In genomic region chr5:159303286-159303685, GRCh38 we compare ENCODE assay signal across 21 cellular contexts. TPM values are rescaled to one million over a fixed set of nuclear protein-coding genes. Genes with fewer than 3 reads are reported as not detected.
DNase-seq lines count a peak whose midpoint lies in the region; ATAC-seq, FAIRE-seq and TF ChIP-seq lines count a peak whose summit lies in the region.
"Had no signal": no experiment of that assay in that cellular context is flagged by ENCODE, and none has a peak within 500 bp of the region (broad histone marks: within the 10 kb centered on the region; RNA-seq: fewer than 3 reads in every experiment).

No MANE protein-coding gene starts in this region.

- H3K14ac ChIP-seq in H1 (ENCODE audit: insufficient read length): no peak overlapping the region

- FAIRE-seq in H1 (lab: Jason Lieb, UNC) (no peak), H54 (lab: Jason Lieb, UNC) (no peak)
- FAIRE-seq: GM19239 had no signal

- WGBS in H1 (ENCODE audit: extremely low coverage in 1 of 2, insufficient coverage in 1 of 2, insufficient read length in 1 of 2, insufficient replicate concordance in 2 of 2, low coverage in 1 of 2, low lambda C conversion rate in 2 of 2, missing lambda C conversion rate in 1 of 2), 2 experiments: 95% methylated on average over 4 of the region's 4 CpGs; no CpG with 5 or more reads in 1 of the 2 experiments

- no peak overlapping the region for H2AK5ac ChIP-seq in H1 (ENCODE audit: low read depth, low read length)

- ATAC-seq in HG02970 (IDR thresholded peaks at IDR 0.05; ENCODE audit: low FRiP score, unreplicated experiment): no peak
- ATAC-seq: GM23338, HCT116 had no signal

- H3K4me1 ChIP-seq in HEK293 (ENCODE audit: control insufficient read depth, insufficient read depth, low read length) (no peaks in the 10 kb centered on the region), OCI-LY3 (ENCODE audit: low read length) (peaks cover 17% of the 10 kb centered on the region), H1 (replicated peaks in 1 of 4; ENCODE audit: control insufficient read depth in 3 of 4, insufficient read depth in 4 of 4, low read length in 3 of 4) (no peaks in the 10 kb centered on the region)

- H3K23ac ChIP-seq in H1 (ENCODE audit: insufficient read length): no peak overlapping the region

- H4K5ac ChIP-seq in H1 (ENCODE audit: insufficient read length, low read depth, low read length): no peak overlapping the region

- no peak overlapping the region for H3K56ac ChIP-seq in H1 (replicated peaks; ENCODE audit: insufficient read length, low read depth, low read length)

- POLR2A ChIA-PET in HEK293 (lab: Yijun Ruan, JAX): no interaction called here
- POLR2A ChIA-PET in H1 (lab: Charles Lee; ENCODE audit: partially characterized antibody): no interaction called here

- no peaks in the 10 kb centered on the region for H3K27me3 ChIP-seq in OCI-LY3 (ENCODE audit: low read depth, low read length)
- H3K27me3 ChIP-seq in H1 (replicated peaks in 1 of 4; ENCODE audit: control insufficient read depth in 3 of 4, extremely low read depth in 1 of 4, insufficient read depth in 3 of 4, low read length in 3 of 4): no peaks in the 10 kb centered on the region

- no peak overlapping the region for H2BK12ac ChIP-seq in H1 (ENCODE audit: low read depth, low read length)

- H2BK20ac ChIP-seq in H1 (ENCODE audit: low read length): no peak overlapping the region

- no peak overlapping the region for H3K4me2 ChIP-seq in OCI-LY3 (ENCODE audit: low read length)
- no peak overlapping the region for H3K4me2 ChIP-seq in H1 (ENCODE audit: insufficient read depth in 1 of 2, low read depth in 2 of 2, low read length in 2 of 2)
- H3K4me2 ChIP-seq: GM23338 had no signal

- H3K36me3 ChIP-seq in HEK293 (ENCODE audit: control insufficient read depth in 2 of 2, insufficient read depth in 1 of 2, low read length in 2 of 2) (no peaks in the 10 kb centered on the region), OCI-LY3 (replicated peaks; ENCODE audit: low read depth, low read length) (peaks cover 30% of the 10 kb centered on the region), H1 (ENCODE audit: control insufficient read depth in 2 of 4, insufficient read depth in 4 of 4, low read length in 3 of 4) (0 out of 8 replicates have a peak, but pooled peaks cover 0 to 3% (median 0%) of the 10 kb centered on the region in 4 experiments)

- no peak overlapping the region for H3K18ac ChIP-seq in H1 (ENCODE audit: extremely low read depth, low read length)

- no peak overlapping the region for H3K4me3 ChIP-seq in HEK293 (ENCODE audit: low read depth, low read length)
- no peak overlapping the region for H3K4me3 ChIP-seq in OCI-LY3 (ENCODE audit: low read length)
- H3K4me3 ChIP-seq in H1 (ENCODE audit: extremely low read depth in 1 of 4, insufficient read depth in 2 of 4, low read depth in 3 of 4, low read length in 4 of 4): no peak overlapping the region
- H3K4me3 ChIP-seq: GM23338 had no signal

- H3K79me2 ChIP-seq in OCI-LY3 (ENCODE audit: low read length): no peaks in the 10 kb centered on the region
- H3K79me2 ChIP-seq in H1 (ENCODE audit: control insufficient read depth in 1 of 2, insufficient read depth in 2 of 2, low read length in 2 of 2): no peaks in the 10 kb centered on the region

- H4K20me1 ChIP-seq in OCI-LY3 (ENCODE audit: insufficient read depth, low read length): no peaks in the 10 kb centered on the region
- no peaks in the 10 kb centered on the region for H4K20me1 ChIP-seq in H1 (replicated peaks in 1 of 2; ENCODE audit: control insufficient read depth in 1 of 2, insufficient read depth in 2 of 2, low read length in 2 of 2)

- H3K23me2 ChIP-seq in H1 (ENCODE audit: low read depth, low read length): no peaks in the 10 kb centered on the region

- H2BK5ac ChIP-seq in H1 (ENCODE audit: low read depth, low read length): no peak overlapping the region

- no peaks in the 10 kb centered on the region for H3K9me3 ChIP-seq in HEK293 (ENCODE audit: control insufficient read depth, insufficient read depth, low read depth, low read length)
- H3K9me3 ChIP-seq in OCI-LY3 (ENCODE audit: insufficient read depth, low read length): peaks cover 34% of the 10 kb centered on the region; the same call in 1 of the 2 replicates
- H3K9me3 ChIP-seq in H1 (ENCODE audit: insufficient read depth in 2 of 2, low read depth in 1 of 2, low read length in 1 of 2): peaks cover 5 to 7% of the 10 kb centered on the region in 2 experiments; a peak in 2 of 4 replicates

- no peak overlapping the region for H4K91ac ChIP-seq in H1 (replicated peaks; ENCODE audit: insufficient read length, low read length)

- H3K27ac ChIP-seq in HEK293 (ENCODE audit: extremely low read depth, low read depth, low read length) (no peak overlapping the region), OCI-LY3 (ENCODE audit: low read length) (peak overlapping the region; percentile 93), H1 (ENCODE audit: low read depth, low read length) (no peak overlapping the region)

- no peak for TF ChIP-seq RAD21 in H1 (IDR thresholded peaks at IDR 0.05 in 1 of 2, conservative IDR thresholded peaks at IDR 0.05 in 1 of 2; ENCODE audit: low read depth in 2 of 2, low read length in 2 of 2)

- TF ChIP-seq CTCF in HEK293 (tag by site-specific recombination; IDR thresholded peaks at IDR 0.05) (no peak), OCI-LY3 (IDR thresholded peaks at IDR 0.05; ENCODE audit: low read depth, low read length) (no peak), H1 (IDR thresholded peaks at IDR 0.05; ENCODE audit: control extremely low read depth in 1 of 3, insufficient read depth in 1 of 3, low read depth in 1 of 3, low read length in 3 of 3) (no peak)

- DNase-seq in H1 (ENCODE audit: low read depth in 1 of 2, low spot score in 2 of 2) (no peak), superior temporal gyrus (ENCODE audit: extremely low spot score) (no peak), H54 (ENCODE audit: insufficient read length, low spot score) (no peak)
- DNase-seq: C1 segment of cervical spinal cord; Calu3; CD4-positive, alpha-beta memory T cell; COR-L47; DMS53; DMS79 treated with DMSO at 0.1 percent for 48 hours; GF-D8; H9; HFFc6 had no signal

- H3K4ac ChIP-seq in H1 (replicated peaks; ENCODE audit: insufficient read length, low read depth, low read length): no peak overlapping the region

- H3K79me1 ChIP-seq in H1 (ENCODE audit: low read depth, low read length): no peaks in the 10 kb centered on the region

- TF ChIP-seq EP300 in H1 (IDR thresholded peaks at IDR 0.05; ENCODE audit: borderline replicate concordance in 1 of 2, low read depth in 2 of 2, low read length in 2 of 2): no peak

- H2AFZ ChIP-seq in OCI-LY3 (ENCODE audit: low read depth, low read length): no peak overlapping the region
- no peak overlapping the region for H2AFZ ChIP-seq in H1 (ENCODE audit: low read length)
- H2AFZ ChIP-seq: GM23338 had no signal

- CTCF ChIA-PET in HEK293 (lab: Yijun Ruan, JAX): no interaction called here
- CTCF ChIA-PET in H1 (lab: Charles Lee; ENCODE audit: partially characterized antibody): no interaction called here

- no peak overlapping the region for H2BK120ac ChIP-seq in H1 (replicated peaks; ENCODE audit: low read depth, low read length)

- no peak overlapping the region for H3K9ac ChIP-seq in OCI-LY3 (ENCODE audit: low read length)
- no peak overlapping the region for H3K9ac ChIP-seq in H1 (replicated peaks in 1 of 4; ENCODE audit: extremely low read depth in 1 of 4, low read depth in 3 of 4, low read length in 3 of 4)

- H4K8ac ChIP-seq in H1 (ENCODE audit: extremely low read depth, insufficient read depth, low read length): no peak overlapping the region

- H2BK15ac ChIP-seq in H1 (ENCODE audit: low read length): no peak overlapping the region

- TF ChIP-seq POLR2A in H1 (IDR thresholded peaks at IDR 0.05; ENCODE audit: control extremely low read depth in 1 of 2, low read depth in 2 of 2, low read length in 2 of 2): no peak
- TF ChIP-seq POLR2A in H54 (IDR thresholded peaks at IDR 0.05; ENCODE audit: low read depth, low read length): no peak

TF ChIP-seq in HEK293, 187 proteins besides CTCF, POLR2A, EP300 and RAD21:
- TF ChIP-seq ZNF776 (tag by site-specific recombination; IDR thresholded peaks at IDR 0.05; ENCODE audit: borderline replicate concordance) (peak; percentile 48; the same call in 1 of the 2 replicates), ZNF768 (tag by site-specific recombination; IDR thresholded peaks at IDR 0.05) (no peak), FEZF1 (tag by site-specific recombination; IDR thresholded peaks at IDR 0.05) (no peak), ZFP41 (tag by site-specific recombination; IDR thresholded peaks at IDR 0.05; ENCODE audit: borderline replicate concordance) (no peak), SETDB1 (IDR thresholded peaks at IDR 0.05; ENCODE audit: insufficient read length, low read length) (peak; percentile 47)

TF ChIP-seq in H1, 55 proteins besides CTCF, POLR2A, EP300 and RAD21:
- TF ChIP-seq, protein P1, sequence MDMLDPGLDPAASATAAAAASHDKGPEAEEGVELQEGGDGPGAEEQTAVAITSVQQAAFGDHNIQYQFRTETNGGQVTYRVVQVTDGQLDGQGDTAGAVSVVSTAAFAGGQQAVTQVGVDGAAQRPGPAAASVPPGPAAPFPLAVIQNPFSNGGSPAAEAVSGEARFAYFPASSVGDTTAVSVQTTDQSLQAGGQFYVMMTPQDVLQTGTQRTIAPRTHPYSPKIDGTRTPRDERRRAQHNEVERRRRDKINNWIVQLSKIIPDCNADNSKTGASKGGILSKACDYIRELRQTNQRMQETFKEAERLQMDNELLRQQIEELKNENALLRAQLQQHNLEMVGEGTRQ (IDR thresholded peaks at IDR 0.05; ENCODE audit: low read length): peak; percentile 42
- no peak for TF ChIP-seq CREB1 (IDR thresholded peaks at IDR 0.05)

RNA-seq across cellular contexts. Expression of gene IL12B, which starts 27.0 kb away (rescaled TPM):
- total RNA-seq in H1 (2021; fragmentation: NEBNext Ultra II Directional; extraction: Animal tissue kit (Norgen Biotek cat#: 25700)): not detected in 2 replicates
- not detected in 2 replicates for polyA plus RNA-seq in H1 (2011; rRNA removed)
- polyA plus RNA-seq in H1 (2011; cell fraction: cytosol; rRNA removed): not detected
- polyA plus RNA-seq in H1 (2011; cell fraction: nucleus; rRNA removed): not detected
- not detected in 4 replicates for polyA plus RNA-seq in H1 (2012, experiment 1 of 2)
- not detected for polyA plus RNA-seq in H1 (2012, experiment 2 of 2)
- polyA plus RNA-seq in H1 (2013, experiment 1 of 2): 0.02 TPM
- not detected for polyA plus RNA-seq in H1 (2013, experiment 2 of 2)
- not detected in 2 replicates for polyA minus RNA-seq in H1 (2011; rRNA and poly(A)+ RNA removed)
- polyA minus RNA-seq in H1 (2011; cell fraction: cytosol; rRNA and poly(A)+ RNA removed): not detected
- not detected for polyA minus RNA-seq in H1 (2011; cell fraction: nucleus; rRNA and poly(A)+ RNA removed)
- total RNA-seq: A172; A673; Calu3; CD4-positive, alpha-beta memory T cell; G401; GM23338; H9; HFFc6 had no signal
- polyA plus RNA-seq: CD4-positive, alpha-beta memory T cell; GM23338 had no signal

RNA-seq across cellular contexts. Expression of gene UBLCP1, which starts 40.2 kb away (rescaled TPM):
- total RNA-seq in H1 (2021; fragmentation: NEBNext Ultra II Directional; extraction: Animal tissue kit (Norgen Biotek cat#: 25700)): 40.9 and 43.0 TPM in 2 replicates
- 6.8 and 13.0 TPM in 2 replicates for polyA plus RNA-seq in H1 (2011; rRNA removed)
- polyA plus RNA-seq in H1 (2011; cell fraction: cytosol; rRNA removed): 19.4 TPM
- 2.9 TPM for polyA plus RNA-seq in H1 (2011; cell fraction: nucleus; rRNA removed)
- 13.5 to 35.1 TPM (median 17.8 TPM) in 4 replicates for polyA plus RNA-seq in H1 (2012, experiment 1 of 2)
- 2.8 TPM for polyA plus RNA-seq in H1 (2012, experiment 2 of 2)
- 53.3 TPM for polyA plus RNA-seq in H1 (2013, experiment 1 of 2)
- polyA plus RNA-seq in H1 (2013, experiment 2 of 2): 48.0 TPM
- polyA minus RNA-seq in H1 (2011; rRNA and poly(A)+ RNA removed): 5.2 and 7.4 TPM in 2 replicates
- polyA minus RNA-seq in H1 (2011; cell fraction: cytosol; rRNA and poly(A)+ RNA removed): 7.0 TPM
- 10.5 TPM for polyA minus RNA-seq in H1 (2011; cell fraction: nucleus; rRNA and poly(A)+ RNA removed)
